ENCODE assay signal across 1 cellular context in the genomic region with DNA sequence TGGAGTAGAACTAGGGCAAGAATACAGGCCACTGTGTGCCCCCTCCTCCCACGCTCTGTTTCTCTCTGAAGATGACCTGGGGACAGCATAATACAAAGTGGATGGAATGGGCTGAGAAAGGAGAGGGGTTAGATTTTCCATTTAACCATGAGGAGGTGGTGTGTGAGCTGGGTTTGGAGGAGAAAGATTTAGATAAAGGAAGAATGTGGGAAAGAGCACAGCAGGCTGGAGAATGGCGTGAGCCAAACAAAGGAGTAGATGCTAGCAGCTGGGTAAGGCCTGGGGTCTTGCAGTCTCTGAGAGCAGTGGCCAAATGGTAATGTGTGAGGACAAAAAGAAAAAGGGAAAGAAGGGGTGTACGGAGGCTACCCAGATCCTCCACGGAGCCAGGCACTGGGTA.
TF ChIP-seq lines count a peak whose summit lies in the region.

No MANE protein-coding gene starts in this region.

TF ChIP-seq in H1, 55 proteins besides CTCF, POLR2A, EP300 and RAD21:
- TF ChIP-seq BRCA1 (IDR thresholded peaks at IDR 0.05; ENCODE audit: low read depth, low read length), result no peak
- TF ChIP-seq GABPA (IDR thresholded peaks at IDR 0.05; ENCODE audit: borderline replicate concordance, insufficient read depth, low read length), result no peak
- no peak for TF ChIP-seq RNF2 (IDR thresholded peaks at IDR 0.05; ENCODE audit: borderline replicate concordance, low read depth, low read length, missing control alignments, poor library complexity, severe bottlenecking)
- TF ChIP-seq SIX5 (IDR thresholded peaks at IDR 0.05; ENCODE audit: low read depth, low read length), result no peak
- TF ChIP-seq TAF1 (IDR thresholded peaks at IDR 0.05; ENCODE audit: low read depth, low read length), result no peak
- TF ChIP-seq RXRA (IDR thresholded peaks at IDR 0.05; ENCODE audit: insufficient read depth, low read depth, low read length), result no peak
- no peak for TF ChIP-seq TEAD4 (IDR thresholded peaks at IDR 0.05; ENCODE audit: low read depth, low read length)
- TF ChIP-seq NANOG (IDR thresholded peaks at IDR 0.05; ENCODE audit: insufficient read depth, low read depth, low read length, poor library complexity, severe bottlenecking), result no peak
- TF ChIP-seq RBBP5 (IDR thresholded peaks at IDR 0.05; ENCODE audit: borderline replicate concordance, low read depth, low read length), result no peak
- no peak for TF ChIP-seq EGR1 (IDR thresholded peaks at IDR 0.05; ENCODE audit: borderline replicate concordance, low read depth, low read length)
- no peak for TF ChIP-seq PHF8 (conservative IDR thresholded peaks at IDR 0.05; ENCODE audit: low read depth, low read length)
- TF ChIP-seq MAFK (IDR thresholded peaks at IDR 0.05; ENCODE audit: low read depth, low read length), result no peak
- TF ChIP-seq CHD1 (IDR thresholded peaks at IDR 0.05; ENCODE audit: low read depth, low read length), result no peak
- no peak for TF ChIP-seq SIN3A (conservative IDR thresholded peaks at IDR 0.05 in 1 of 2, IDR thresholded peaks at IDR 0.05 in 1 of 2; ENCODE audit: low read depth in 1 of 2, low read length in 2 of 2)
- TF ChIP-seq, protein P1, sequence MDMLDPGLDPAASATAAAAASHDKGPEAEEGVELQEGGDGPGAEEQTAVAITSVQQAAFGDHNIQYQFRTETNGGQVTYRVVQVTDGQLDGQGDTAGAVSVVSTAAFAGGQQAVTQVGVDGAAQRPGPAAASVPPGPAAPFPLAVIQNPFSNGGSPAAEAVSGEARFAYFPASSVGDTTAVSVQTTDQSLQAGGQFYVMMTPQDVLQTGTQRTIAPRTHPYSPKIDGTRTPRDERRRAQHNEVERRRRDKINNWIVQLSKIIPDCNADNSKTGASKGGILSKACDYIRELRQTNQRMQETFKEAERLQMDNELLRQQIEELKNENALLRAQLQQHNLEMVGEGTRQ (IDR thresholded peaks at IDR 0.05; ENCODE audit: low read length), result no peak
- no peak for TF ChIP-seq SUZ12 (IDR thresholded peaks at IDR 0.05; ENCODE audit: low read length)
